Comparison of ENCODE assay signal across 8 cellular contexts in the genomic region with DNA sequence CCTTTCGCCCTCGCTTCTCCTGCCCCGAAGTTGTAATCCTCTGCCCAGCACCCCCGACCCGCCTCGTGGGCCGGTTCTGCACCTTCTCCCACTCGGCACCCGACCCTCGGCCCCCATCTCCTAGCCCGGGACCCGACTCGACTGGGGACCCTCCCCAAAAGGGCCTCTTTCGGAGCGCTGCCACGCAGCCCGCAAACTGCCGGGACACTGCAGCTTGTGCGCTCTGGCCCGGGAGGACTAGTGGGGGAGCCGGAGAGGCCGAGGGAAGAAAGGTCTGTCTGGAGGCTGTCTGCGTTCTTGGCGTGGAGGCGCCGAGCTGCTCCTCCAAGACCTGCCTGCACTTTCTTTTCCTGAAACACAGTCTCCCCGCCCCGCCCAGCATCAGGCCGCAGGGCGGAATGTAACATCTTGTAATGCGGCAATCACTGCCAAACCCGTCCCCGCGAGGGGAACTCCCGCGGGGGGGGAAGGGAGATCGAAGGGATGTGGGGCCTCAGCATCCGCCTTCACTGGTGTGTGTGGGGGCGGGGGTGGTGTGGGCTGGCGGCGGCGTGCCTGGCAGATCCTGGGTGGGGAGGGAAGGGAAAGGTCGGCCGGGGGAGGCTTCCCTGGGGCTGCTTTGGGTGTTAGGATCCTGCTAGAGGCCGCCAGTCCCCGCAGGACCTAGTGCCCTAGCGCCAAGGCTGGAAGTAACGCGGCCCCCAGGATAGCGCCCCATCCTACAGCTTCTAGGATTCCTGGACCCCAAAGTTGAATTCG. TPM values are rescaled to one million over a fixed set of nuclear protein-coding genes. Genes with fewer than 3 reads are reported as not detected.
DNase-seq lines count a peak whose midpoint lies in the region; ATAC-seq and TF ChIP-seq lines count a peak whose summit lies in the region.

No MANE protein-coding gene starts in this region.

- peaks cover 39% of the 10 kb centered on the region for H3K4me1 Mint-ChIP-seq in neural progenitor cell

- peaks cover 96% of the 10 kb centered on the region for H4K20me1 ChIP-seq in neural progenitor cell (ENCODE audit: low read depth)

- H3K79me2 ChIP-seq in neural progenitor cell (ENCODE audit: low read depth) = no peaks in the 10 kb centered on the region

- intact Hi-C loops in esophagus squamous epithelium (cut with DNase I) = no loop called here
- intact Hi-C loops in aorta (cut with DNase I) = no loop called here

- 2 to 3% methylated on average over 9 to 17 of the region's 51 CpGs for WGBS in esophagus squamous epithelium, 2 donors
- WGBS in aorta, 2 donors = 2% methylated on average over 50 to 51 of the region's 51 CpGs

- peak overlapping the region; percentile 83 for H3K4me2 ChIP-seq in neural progenitor cell

- H3K4me1 ChIP-seq in esophagus squamous epithelium (peaks cover 43 to 71% (median 52%) of the 10 kb centered on the region in 3 donors), neural progenitor cell (peaks cover 39% of the 10 kb centered on the region), aorta (ENCODE audit: control insufficient read depth in 1 of 2, insufficient read depth in 2 of 2, low read length in 2 of 2) (no peaks in the 10 kb centered on the region)

- H3F3A ChIP-seq in neural progenitor cell (ENCODE audit: low read depth) = peaks cover 68% of the 10 kb centered on the region

- peaks cover 2% of the 10 kb centered on the region for H3K9me3 Mint-ChIP-seq in neural progenitor cell

- H3K4me3 Mint-ChIP-seq in neural progenitor cell = peak overlapping the region; percentile 85

- no peak overlapping the region for H2AFZ ChIP-seq in neural progenitor cell (replicated peaks)

- no peaks in the 10 kb centered on the region for H3K9me3 ChIP-seq in esophagus squamous epithelium
- H3K9me3 ChIP-seq in neural progenitor cell (ENCODE audit: low read depth) = no peaks in the 10 kb centered on the region
- H3K9me3 ChIP-seq in aorta (ENCODE audit: control insufficient read depth, low read length) = no peaks in the 10 kb centered on the region

- H3K27ac ChIP-seq in esophagus squamous epithelium (peak overlapping the region in 1 of 4 donors; percentile 39), neural progenitor cell (no peak overlapping the region), aorta (ENCODE audit: low read depth in 1 of 2, low read length in 2 of 2) (no peak overlapping the region)

- in situ Hi-C loops in GM13976 (cut with MboI; ENCODE audit: low sequenced_read_pairs, unreplicated experiment) = loop anchor here (25.0 kb wide), 2 partner anchors 1283 to 1383 kb away; a partner anchor contains a TSS

- no peak for TF ChIP-seq POLR2A in esophagus squamous epithelium (IDR thresholded peaks at IDR 0.05)

- peaks cover 80% of the 10 kb centered on the region for H3K27me3 Mint-ChIP-seq in neural progenitor cell (ENCODE audit: insufficient read depth, low read depth)

- H3K36me3 Mint-ChIP-seq in neural progenitor cell = no peaks in the 10 kb centered on the region

- no peaks in the 10 kb centered on the region for H3K36me3 ChIP-seq in esophagus squamous epithelium
- no peaks in the 10 kb centered on the region for H3K36me3 ChIP-seq in neural progenitor cell
- H3K36me3 ChIP-seq in aorta (ENCODE audit: control insufficient read depth in 1 of 2, insufficient read depth in 2 of 2, low read length in 1 of 2) = no peaks in the 10 kb centered on the region

- TF ChIP-seq CTCF in GM13976 (IDR thresholded peaks at IDR 0.05; ENCODE audit: borderline replicate concordance, control extremely low read depth, extremely low read depth, insufficient read depth, missing control alignments) (no peak), esophagus squamous epithelium (IDR thresholded peaks at IDR 0.05) (no peak), neural progenitor cell (IDR thresholded peaks at IDR 0.05) (no peak)

- H3K9ac ChIP-seq in neural progenitor cell = no peak overlapping the region

- H3K4me3 ChIP-seq in esophagus squamous epithelium (peak overlapping the region; percentile 14 to 65 (median 38)), neural progenitor cell (peak overlapping the region; percentile 44), aorta (ENCODE audit: low read length in 2 of 2) (peak overlapping the region; percentile 7 to 23)

- no peak overlapping the region for H3K27ac Mint-ChIP-seq in neural progenitor cell

- DNase-seq in 8988T (peak; percentile 95), GM13976 (ENCODE audit: low spot score) (peak; percentile 79), NCI-H82 treated with DMSO at 0.1 percent for 48 hours (lab: John Stamatoyannopoulos, UW; ENCODE audit: unreplicated experiment) (peak; percentile 30), activated T-cell treated with anti-CD3 and anti-CD28 coated beads for 4 hours (peak; percentile 64), esophagus squamous epithelium (lab: John Stamatoyannopoulos, UW) (no peak), neural progenitor cell (ENCODE audit: low spot score) (peak; percentile 80), aorta (peak in 1 of 2 donors; percentile 82), NCI-H2029 (lab: John Stamatoyannopoulos, UW) (no peak)

- H3K27me3 ChIP-seq in esophagus squamous epithelium = peaks cover 63 to 100% (median 94%) of the 10 kb centered on the region in 4 donors
- peaks cover 100% of the 10 kb centered on the region for H3K27me3 ChIP-seq in neural progenitor cell
- peaks cover 0 to 3% of the 10 kb centered on the region in 2 donors for H3K27me3 ChIP-seq in aorta (ENCODE audit: control insufficient read depth in 1 of 2, insufficient read depth in 2 of 2, low read length in 1 of 2)

- peak; percentile 30 for ATAC-seq in aorta (ENCODE audit: low FRiP score)

RNA-seq across cellular contexts. Expression of a gene that starts 7.4 kb away (rescaled TPM):
- total RNA-seq in esophagus squamous epithelium (not detected), neural progenitor cell (ENCODE audit: low replicate concordance) (0.19 TPM in 1 of 2 replicates, not detected in the other), aorta (not detected)
- polyA plus RNA-seq in aorta = under 1 TPM in 1 of 2 donors, not detected in 1; 0.50 TPM

RNA-seq across cellular contexts. Expression of a gene that starts 10.0 kb away (rescaled TPM):
- total RNA-seq in esophagus squamous epithelium = not detected
- not detected in 2 replicates for total RNA-seq in neural progenitor cell (ENCODE audit: low replicate concordance)
- total RNA-seq in aorta = under 1 TPM in 1 of 2 donors, not detected in 1; 0.51 TPM
- under 1 TPM; 0.18 to 0.38 TPM for polyA plus RNA-seq in aorta

Comparison
In these comparisons a context has a peak if more than half of its experiments do, and no peak if none do; other contexts are left out.
1. DNase-seq: peak in 8988T (single experiment), GM13976 (single experiment), NCI-H82 treated with DMSO at 0.1 percent for 48 hours (single experiment), activated T-cell treated with anti-CD3 and anti-CD28 coated beads for 4 hours (single experiment) and neural progenitor cell (single experiment); none in esophagus squamous epithelium (single experiment) and NCI-H2029 (single experiment).
2. Peak in every context shown above with its lines, with median percentiles within 50 percentile points of each other: H3K4me3 ChIP-seq.